8 cellular contexts compared by ENCODE assay signal in genomic region chr9:41358682-41359081, GRCh38.
DNase-seq lines count a peak whose midpoint lies in the region; ATAC-seq and TF ChIP-seq lines count a peak whose summit lies in the region.
"Not testable (repeated sequence)": the region's sequence is repeated elsewhere in the genome, so short reads cannot be mapped to it uniquely, and the experiment has no call there.

No MANE protein-coding gene starts in this region.

- TF ChIP-seq RAD21 in Ishikawa (IDR thresholded peaks at IDR 0.05; ENCODE audit: low read depth) = not testable (repeated sequence)

- peak; percentile 18 for TF ChIP-seq POLR2A in breast epithelium (IDR thresholded peaks at IDR 0.05)

- POLR2A ChIA-PET in activated CD4-positive, alpha-beta memory T cell treated with anti-CD3 and anti-CD28 coated beads, Interleukin-2, amount 10 ng/mL, durations not matched to agents 7 days and 5 days (lab: Charles Lee) = not testable (repeated sequence)

- not testable (repeated sequence) for H3K36me3 ChIP-seq in OCI-LY1 (ENCODE audit: insufficient read depth, low read length); breast epithelium

- peak; percentile 88 for DNase-seq in activated CD4-positive, alpha-beta memory T cell treated with anti-CD3 and anti-CD28 coated beads, Interleukin-2, amount 10 ng/mL, durations not matched to agents 7 days and 5 days
- DNase-seq in breast epithelium (ENCODE audit: low spot score in 2 of 2) (peak; percentile 78 to 87), right cardiac atrium (peak; percentile 68 to 96 (median 93)), omental fat pad (ENCODE audit: low spot score) (peak; percentile 33)
- peak; percentile 50 to 71 for DNase-seq in stimulated activated CD8-positive, alpha-beta memory T cell treated with anti-CD3 and anti-CD28 coated beads, Interleukin-4, amount 100 ng/mL, for 1 hour (ENCODE audit: low read depth in 2 of 2, low spot score in 1 of 2)

- no CpG with 5 or more reads among the region's 40 CpGs for WGBS in right cardiac atrium

- H3K9me2 ChIP-seq in OCI-LY1 (ENCODE audit: low read depth, low read length) = not testable (repeated sequence)

- H3K27ac ChIP-seq in C4-2B (peak overlapping the region; percentile 66), breast epithelium (peak overlapping the region; percentile 80 to 86)
- H3K27ac ChIP-seq in OCI-LY1 (ENCODE audit: low read depth, low read length, poor library complexity, severe bottlenecking); right cardiac atrium (ENCODE audit: low read length): not testable (repeated sequence)

- not testable (repeated sequence) for H3K27me3 ChIP-seq in OCI-LY1 (ENCODE audit: insufficient read depth, low read length); breast epithelium; right cardiac atrium (ENCODE audit: control insufficient read depth, insufficient read depth)

- not testable (repeated sequence) for H2AFZ ChIP-seq in OCI-LY1 (ENCODE audit: low read length)

- intact Hi-C loops in breast epithelium (cut with DNase I; ENCODE audit: low total_unique reads); right cardiac atrium (cut with DNase I): not testable (repeated sequence)

- peak overlapping the region; percentile 99 for H3K4me3 Mint-ChIP-seq in activated CD4-positive, alpha-beta memory T cell treated with anti-CD3 and anti-CD28 coated beads, Interleukin-2, amount 10 ng/mL, durations not matched to agents 7 days and 5 days

- CTCF ChIA-PET in activated CD4-positive, alpha-beta memory T cell treated with anti-CD3 and anti-CD28 coated beads, Interleukin-2, amount 10 ng/mL, durations not matched to agents 7 days and 5 days (lab: Charles Lee) = not testable (repeated sequence)

- H3K79me2 ChIP-seq in OCI-LY1 (ENCODE audit: insufficient read depth, low read length) = not testable (repeated sequence)

- not testable (repeated sequence) for H3K9me3 Mint-ChIP-seq in activated CD4-positive, alpha-beta memory T cell treated with anti-CD3 and anti-CD28 coated beads, Interleukin-2, amount 10 ng/mL, durations not matched to agents 7 days and 5 days

- not testable (repeated sequence) for TF ChIP-seq CTCF in C4-2B (conservative IDR thresholded peaks at IDR 0.05); OCI-LY1 (IDR thresholded peaks at IDR 0.05; ENCODE audit: low read length); breast epithelium (IDR thresholded peaks at IDR 0.05); omental fat pad (IDR thresholded peaks at IDR 0.05)

- H3K27ac Mint-ChIP-seq in activated CD4-positive, alpha-beta memory T cell treated with anti-CD3 and anti-CD28 coated beads, Interleukin-2, amount 10 ng/mL, durations not matched to agents 7 days and 5 days = peak overlapping the region; percentile 94

- H3K9ac ChIP-seq in OCI-LY1 (ENCODE audit: low read length) = peak overlapping the region; percentile 77

- H3K9me3 ChIP-seq in OCI-LY1 (ENCODE audit: low read length); breast epithelium; right cardiac atrium (ENCODE audit: control insufficient read depth, low read length): not testable (repeated sequence)

- not testable (repeated sequence) for TF ChIP-seq EP300 in Ishikawa (IDR thresholded peaks at IDR 0.05; ENCODE audit: borderline replicate concordance)

- H3K4me3 ChIP-seq in OCI-LY1 (ENCODE audit: low read depth, low read length, poor library complexity, severe bottlenecking) (peak overlapping the region; percentile 75), breast epithelium (peak overlapping the region; percentile 53 to 82 (median 69))
- not testable (repeated sequence) for H3K4me3 ChIP-seq in right cardiac atrium (ENCODE audit: low read length)

- peak overlapping the region; percentile 64; the same call in 1 of the 2 replicates for H3K4me2 ChIP-seq in OCI-LY1 (ENCODE audit: low read length)

- not testable (repeated sequence) for H3F3A ChIP-seq in OCI-LY1 (ENCODE audit: insufficient read depth, low read length)

- not testable (repeated sequence) for H3K36me3 Mint-ChIP-seq in activated CD4-positive, alpha-beta memory T cell treated with anti-CD3 and anti-CD28 coated beads, Interleukin-2, amount 10 ng/mL, durations not matched to agents 7 days and 5 days (ENCODE audit: low read depth)

- not testable (repeated sequence) for H3K27me3 Mint-ChIP-seq in activated CD4-positive, alpha-beta memory T cell treated with anti-CD3 and anti-CD28 coated beads, Interleukin-2, amount 10 ng/mL, durations not matched to agents 7 days and 5 days

- not testable (repeated sequence) for ATAC-seq in right cardiac atrium; omental fat pad (ENCODE audit: low FRiP score)

- H3K4me1 ChIP-seq in OCI-LY1 (ENCODE audit: insufficient read depth, low read length, severe bottlenecking) = peaks cover 18% of the 10 kb centered on the region
- not testable (repeated sequence) for H3K4me1 ChIP-seq in breast epithelium; right cardiac atrium (ENCODE audit: control insufficient read depth, insufficient read depth, low read length)

- peaks cover 13% of the 10 kb centered on the region for H3K4me1 Mint-ChIP-seq in activated CD4-positive, alpha-beta memory T cell treated with anti-CD3 and anti-CD28 coated beads, Interleukin-2, amount 10 ng/mL, durations not matched to agents 7 days and 5 days

- H4K20me1 ChIP-seq in OCI-LY1 (ENCODE audit: insufficient read depth, low read length) = not testable (repeated sequence)

TF ChIP-seq in Ishikawa, 13 proteins besides CTCF, POLR2A, EP300 and RAD21:
- TF ChIP-seq YY1 (IDR thresholded peaks at IDR 0.05; ENCODE audit: low read depth) (peak; percentile 84), TAF1 (IDR thresholded peaks at IDR 0.05; ENCODE audit: low read depth) (peak; percentile 48; the same call in 1 of the 2 replicates)

Comparison
In these comparisons a context has a peak if more than half of its experiments do, and no peak if none do; other contexts are left out.
1. DNase-seq: peak in every context shown above with its lines; median percentile 93 in right cardiac atrium; 88 in activated CD4-positive, alpha-beta memory T cell treated with anti-CD3 and anti-CD28 coated beads, Interleukin-2, amount 10 ng/mL, durations not matched to agents 7 days and 5 days; 82 in breast epithelium; 60 in stimulated activated CD8-positive, alpha-beta memory T cell treated with anti-CD3 and anti-CD28 coated beads, Interleukin-4, amount 100 ng/mL, for 1 hour; 33 in omental fat pad.